Comparison of ENCODE assay signal across 1 cellular context in genomic region chr18:55513199-55513598, GRCh38.
TF ChIP-seq lines count a peak whose summit lies in the region.

No MANE protein-coding gene starts in this region.

TF ChIP-seq in GM23338, 12 proteins besides CTCF, POLR2A, EP300 and RAD21 (continued from another document):
- TF ChIP-seq ZNF462 (CRISPR knock-in tag; IDR thresholded peaks at IDR 0.05), result no peak
- TF ChIP-seq ZNF331 (CRISPR knock-in tag; IDR thresholded peaks at IDR 0.05; ENCODE audit: low read depth), result no peak
- no peak for TF ChIP-seq ETS1 (IDR thresholded peaks at IDR 0.05)
- no peak for TF ChIP-seq STAT1 (IDR thresholded peaks at IDR 0.05; ENCODE audit: unreplicated experiment)
